8 cellular contexts compared by ENCODE assay signal in the genomic region with DNA sequence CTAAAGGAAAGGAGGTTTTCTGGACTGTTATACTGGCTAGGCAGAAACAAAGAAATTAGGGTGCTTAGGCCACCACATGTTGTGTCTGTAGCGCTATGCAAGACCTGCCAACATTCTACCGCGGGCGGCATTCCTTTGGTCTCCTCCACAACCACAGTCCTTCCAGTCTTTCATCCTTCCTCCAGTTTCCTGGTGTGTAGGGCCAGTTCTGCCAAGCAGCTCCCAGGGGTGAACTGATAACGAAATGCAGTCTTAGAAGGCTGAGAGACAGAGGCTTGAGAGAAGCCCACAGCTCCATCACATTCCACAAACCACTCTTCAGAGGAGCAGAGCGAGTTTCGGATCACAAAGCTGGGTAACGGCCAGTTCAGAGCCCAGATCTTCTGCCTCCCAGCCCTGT. TPM values are rescaled to one million over a fixed set of nuclear protein-coding genes. Genes with fewer than 3 reads are reported as not detected.
DNase-seq lines count a peak whose midpoint lies in the region; ATAC-seq and TF ChIP-seq lines count a peak whose summit lies in the region.

No MANE protein-coding gene starts in this region.

- peaks cover 5% of the 10 kb centered on the region; the same call in 1 of the 2 replicates for H3K9me3 ChIP-seq in iPS-20b (ENCODE audit: insufficient read depth, low read depth, low read length)
- no peaks in the 10 kb centered on the region for H3K9me3 ChIP-seq in thoracic aorta

- ATAC-seq in activated naive CD4-positive, alpha-beta T cell treated with anti-CD3 and anti-CD28 coated beads, Interleukin-2, amount 50 U/mL, for 72 hours: no peak
- ATAC-seq in activated T-helper 17 cell treated with anti-CD3 and anti-CD28 coated beads, Interleukin-2, amount 50 U/mL, for 72 hours (replicated peaks): no peak
- no peak for ATAC-seq in thoracic aorta (ENCODE audit: insufficient number of reproducible peaks, low FRiP score, low read depth)
- no peak for ATAC-seq in GM18519 (IDR thresholded peaks at IDR 0.05; ENCODE audit: low FRiP score, unreplicated experiment)
- ATAC-seq in activated CD4-positive, CD25-positive, alpha-beta regulatory T cell treated with anti-CD3 and anti-CD28 coated beads, Interleukin-2, amount 50 U/mL, for 24 hours: no peak
- ATAC-seq in GM18867 (IDR thresholded peaks at IDR 0.05; ENCODE audit: unreplicated experiment): no peak

- peaks cover 22% of the 10 kb centered on the region for H3K4me1 Mint-ChIP-seq in activated naive CD4-positive, alpha-beta T cell treated with anti-CD3 and anti-CD28 coated beads, Interleukin-2, amount 10 ng/mL, durations not matched to agents 7 days and 5 days
- H3K4me1 Mint-ChIP-seq in activated T-helper 17 cell treated with anti-CD3 and anti-CD28 coated beads, Interleukin-2, amount 50 U/mL, for 72 hours: no peaks in the 10 kb centered on the region

- H3K27me3 Mint-ChIP-seq in activated naive CD4-positive, alpha-beta T cell treated with anti-CD3 and anti-CD28 coated beads, Interleukin-2, amount 10 ng/mL, durations not matched to agents 7 days and 5 days: peaks cover 38% of the 10 kb centered on the region
- peaks cover 20% of the 10 kb centered on the region for H3K27me3 Mint-ChIP-seq in activated T-helper 17 cell treated with anti-CD3 and anti-CD28 coated beads, Interleukin-2, amount 50 U/mL, for 72 hours

- no peaks in the 10 kb centered on the region for H3K4me1 ChIP-seq in iPS-20b (ENCODE audit: insufficient read depth, low read length)
- peaks cover 10 to 14% of the 10 kb centered on the region in 2 donors for H3K4me1 ChIP-seq in thoracic aorta (ENCODE audit: control insufficient read depth in 1 of 2, low read depth in 2 of 2)

- peak overlapping the region; percentile 70 for H3K4me3 Mint-ChIP-seq in activated naive CD4-positive, alpha-beta T cell treated with anti-CD3 and anti-CD28 coated beads, Interleukin-2, amount 10 ng/mL, durations not matched to agents 7 days and 5 days
- H3K4me3 Mint-ChIP-seq in activated T-helper 17 cell treated with anti-CD3 and anti-CD28 coated beads, Interleukin-2, amount 50 U/mL, for 72 hours: peak overlapping the region; percentile 91

- peak overlapping the region; percentile 86 for H3K4me3 ChIP-seq in iPS-20b (ENCODE audit: low read length)
- peak overlapping the region; percentile 70 for H3K4me3 ChIP-seq in thoracic aorta

- H3K36me3 ChIP-seq in iPS-20b (ENCODE audit: insufficient read depth, low read depth, low read length) (no peaks in the 10 kb centered on the region), thoracic aorta (no peaks in the 10 kb centered on the region)

- H3K9ac ChIP-seq in iPS-20b (ENCODE audit: low read depth, low read length): no peak overlapping the region; the same call in 1 of the 2 replicates

- CTCF ChIA-PET in activated naive CD4-positive, alpha-beta T cell treated with anti-CD3 and anti-CD28 coated beads, Interleukin-2, amount 10 ng/mL, durations not matched to agents 7 days and 5 days (lab: Charles Lee): interaction anchor here (1.0 kb wide), 1 partner anchor 13 kb away, joined by 3 read pairs; no protein-coding TSS in a partner anchor

- peaks cover 8% of the 10 kb centered on the region for H3K9me3 Mint-ChIP-seq in activated naive CD4-positive, alpha-beta T cell treated with anti-CD3 and anti-CD28 coated beads, Interleukin-2, amount 10 ng/mL, durations not matched to agents 7 days and 5 days
- H3K9me3 Mint-ChIP-seq in activated naive CD4-positive, alpha-beta T cell treated with anti-CD3 and anti-CD28 coated beads, Interleukin-2, amount 50 U/mL, for 72 hours: no peaks in the 10 kb centered on the region
- H3K9me3 Mint-ChIP-seq in activated T-helper 17 cell treated with anti-CD3 and anti-CD28 coated beads, Interleukin-2, amount 50 U/mL, for 72 hours: no peaks in the 10 kb centered on the region

- H3K36me3 Mint-ChIP-seq in activated naive CD4-positive, alpha-beta T cell treated with anti-CD3 and anti-CD28 coated beads, Interleukin-2, amount 10 ng/mL, durations not matched to agents 7 days and 5 days: peaks cover 5% of the 10 kb centered on the region
- no peaks in the 10 kb centered on the region for H3K36me3 Mint-ChIP-seq in activated naive CD4-positive, alpha-beta T cell treated with anti-CD3 and anti-CD28 coated beads, Interleukin-2, amount 50 U/mL, for 72 hours
- H3K36me3 Mint-ChIP-seq in activated T-helper 17 cell treated with anti-CD3 and anti-CD28 coated beads, Interleukin-2, amount 50 U/mL, for 72 hours (ENCODE audit: low read depth): no peaks in the 10 kb centered on the region

- H3K27ac ChIP-seq in iPS-20b (ENCODE audit: low read length) (no peak overlapping the region), thoracic aorta (no peak overlapping the region)

- peaks cover 26% of the 10 kb centered on the region for H3K27me3 ChIP-seq in iPS-20b (ENCODE audit: insufficient read depth, low read length)
- no peaks in the 10 kb centered on the region for H3K27me3 ChIP-seq in thoracic aorta (replicated peaks; ENCODE audit: insufficient read depth)

- peak overlapping the region; percentile 72 for H3K27ac Mint-ChIP-seq in activated naive CD4-positive, alpha-beta T cell treated with anti-CD3 and anti-CD28 coated beads, Interleukin-2, amount 10 ng/mL, durations not matched to agents 7 days and 5 days
- H3K27ac Mint-ChIP-seq in activated naive CD4-positive, alpha-beta T cell treated with anti-CD3 and anti-CD28 coated beads, Interleukin-2, amount 50 U/mL, for 72 hours: peak overlapping the region in 1 of 2 donors; percentile 77
- peak overlapping the region; percentile 71 for H3K27ac Mint-ChIP-seq in activated T-helper 17 cell treated with anti-CD3 and anti-CD28 coated beads, Interleukin-2, amount 50 U/mL, for 72 hours

- no peak for TF ChIP-seq CTCF in thoracic aorta (IDR thresholded peaks at IDR 0.05)

- no peak for DNase-seq in activated naive CD4-positive, alpha-beta T cell treated with anti-CD3 and anti-CD28 coated beads, Interleukin-2, amount 10 ng/mL, durations not matched to agents 7 days and 5 days
- no peak for DNase-seq in activated naive CD4-positive, alpha-beta T cell treated with anti-CD3 and anti-CD28 coated beads, Interleukin-2, amount 50 U/mL, for 72 hours (ENCODE audit: low spot score in 2 of 2)
- DNase-seq in thoracic aorta (ENCODE audit: low spot score): no peak

RNA-seq across cellular contexts. Expression of gene CXXC1, which starts 19.5 kb away (rescaled TPM):
- total RNA-seq in activated naive CD4-positive, alpha-beta T cell treated with anti-CD3 and anti-CD28 coated beads, Interleukin-2, amount 50 U/mL, for 72 hours: 100 to 1,000 TPM in 1 of 2 donors, 10 to 100 TPM in 1; 88.9 to 177 TPM
- 100 to 1,000 TPM; 125 to 129 TPM for total RNA-seq in activated T-helper 17 cell treated with anti-CD3 and anti-CD28 coated beads, Interleukin-2, amount 50 U/mL, for 72 hours
- total RNA-seq in thoracic aorta: 10 to 100 TPM; 47.9 to 88.5 TPM

RNA-seq across cellular contexts. Expression of gene MBD1, which starts 25.6 kb away (rescaled TPM):
- total RNA-seq in activated naive CD4-positive, alpha-beta T cell treated with anti-CD3 and anti-CD28 coated beads, Interleukin-2, amount 50 U/mL, for 72 hours: 100 to 1,000 TPM in 1 of 2 donors, 10 to 100 TPM in 1; 79.7 to 123 TPM
- 10 to 100 TPM; 89.9 to 98.7 TPM for total RNA-seq in activated T-helper 17 cell treated with anti-CD3 and anti-CD28 coated beads, Interleukin-2, amount 50 U/mL, for 72 hours
- total RNA-seq in thoracic aorta: 100 to 1,000 TPM; 103 to 107 TPM

RNA-seq across cellular contexts. Expression of gene CFAP53, which starts 40.6 kb away (rescaled TPM):
- 1 to 10 TPM in 1 of 2 donors, under 1 TPM in 1; 0.82 to 2.2 TPM for total RNA-seq in activated naive CD4-positive, alpha-beta T cell treated with anti-CD3 and anti-CD28 coated beads, Interleukin-2, amount 50 U/mL, for 72 hours
- 1 to 10 TPM in 1 of 2 donors, under 1 TPM in 1; 0.61 to 3.0 TPM for total RNA-seq in activated T-helper 17 cell treated with anti-CD3 and anti-CD28 coated beads, Interleukin-2, amount 50 U/mL, for 72 hours
- total RNA-seq in thoracic aorta: under 1 TPM in 1 of 2 donors, not detected in 1; 0.35 TPM
